In the genomic region with DNA sequence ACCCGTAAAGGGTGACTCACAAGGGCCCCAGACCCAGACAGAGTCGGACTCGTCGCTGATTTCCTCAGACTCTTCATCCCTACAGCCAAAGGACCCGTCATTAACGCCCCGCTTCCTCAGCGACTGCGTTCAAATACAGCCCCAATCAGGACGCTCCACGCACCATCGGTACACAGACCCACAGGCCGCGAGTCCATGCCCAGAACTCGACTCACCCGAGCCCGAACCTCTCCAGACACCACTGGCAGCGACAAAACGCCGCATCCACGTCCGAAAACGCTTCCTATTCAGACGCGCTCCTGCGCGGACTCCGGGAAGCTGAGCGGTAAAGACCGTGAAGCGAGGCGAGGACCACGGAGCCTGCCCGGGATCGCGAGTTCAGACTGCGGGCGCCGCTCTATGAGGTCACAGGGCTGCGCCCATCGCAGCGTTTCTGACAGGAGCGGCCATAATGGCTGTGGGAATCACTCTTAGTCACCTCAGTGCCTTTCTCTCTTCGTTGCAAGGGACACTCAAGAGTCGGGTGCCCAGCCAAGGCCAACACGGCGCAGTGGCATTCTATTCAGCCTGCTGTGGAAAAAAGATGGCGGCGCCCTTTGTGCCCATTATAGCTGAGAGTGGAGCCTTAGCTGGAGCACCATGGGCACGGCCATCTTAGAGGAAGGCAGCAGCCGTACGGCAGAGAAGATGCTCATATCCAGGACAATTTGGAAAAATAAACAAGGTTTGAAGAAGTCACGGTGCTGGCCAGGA, we compare ENCODE assay signal across 8 cellular contexts. TPM values are rescaled to one million over a fixed set of nuclear protein-coding genes. Genes with fewer than 3 reads are reported as not detected.
A peak's percentile ranks its signal among the peaks of the same experiment; 100 is the strongest.
DNase-seq lines count a peak whose midpoint lies in the region; TF ChIP-seq lines count a peak whose summit lies in the region.

TSS of gene ZNF614 (minus strand) at position 353 of the 753 bp plus-strand sequence. CDS start 2,634 bp downstream, outside the sequence.

- peaks cover 83% of the 10 kb centered on the region for H3K36me3 Mint-ChIP-seq in activated naive CD8-positive, alpha-beta T cell treated with anti-CD3 and anti-CD28 coated beads for 36 hours
- H3K36me3 Mint-ChIP-seq in glutamatergic neuron (ENCODE audit: unreplicated experiment): peaks cover 43% of the 10 kb centered on the region

- peaks cover 24% of the 10 kb centered on the region for H3K79me2 ChIP-seq in osteoblast (ENCODE audit: insufficient read depth, low read length)

- peak within 1 kb of the TSS; percentile 97 for H3K4me2 ChIP-seq in osteoblast (ENCODE audit: insufficient read depth, low read length)

- peak within 1 kb of the TSS; percentile 86 for H3K4me3 ChIP-seq in HEK293 (ENCODE audit: low read depth, low read length)
- H3K4me3 ChIP-seq in osteoblast (ENCODE audit: insufficient read depth, low read length): peak within 1 kb of the TSS; percentile 87
- H3K4me3 ChIP-seq in testis: peak within 1 kb of the TSS; percentile 58 to 79

- CTCF ChIA-PET in HEK293 (lab: Yijun Ruan, JAX): interaction anchor here (0.7 kb wide), 1 partner anchor 385 kb away, joined by 3 read pairs; no protein-coding TSS in a partner anchor

- intact Hi-C loops in testis (cut with DNase I; ENCODE audit: low total_unique reads): no loop called here

- H3K36me3 ChIP-seq in HEK293 (ENCODE audit: control insufficient read depth in 2 of 2, insufficient read depth in 1 of 2, low read length in 2 of 2) (peaks cover 20 to 41% of the 10 kb centered on the region in 2 experiments), osteoblast (ENCODE audit: insufficient read depth, low read length) (peaks cover 32% of the 10 kb centered on the region), testis (ENCODE audit: low read depth, missing control alignments) (peaks cover 5% of the 10 kb centered on the region)

- H3K9me3 ChIP-seq in HEK293 (ENCODE audit: control insufficient read depth, insufficient read depth, low read depth, low read length): no peaks in the 10 kb centered on the region; the same call in none of the 2 replicates
- H3K9me3 ChIP-seq in osteoblast (ENCODE audit: low read depth, low read length): peaks cover 8% of the 10 kb centered on the region
- H3K9me3 ChIP-seq in testis: no peaks in the 10 kb centered on the region

- WGBS in testis, 2 donors: 0 to 1% methylated on average over 32 to 51 of the region's 53 CpGs

- POLR2A ChIA-PET in HEK293 (lab: Yijun Ruan, JAX): interaction anchor here (1.0 to 1.7 kb wide), 4 partner anchors 10 to 161 kb away, joined by 4 to 8 read pairs (median 7); partner anchors contain the start of genes PPP2R1A, ZNF432 and ZNF615

- TF ChIP-seq POLR2A in testis (IDR thresholded peaks at IDR 0.05): no peak

- no peaks in the 10 kb centered on the region for H4K20me1 ChIP-seq in osteoblast (ENCODE audit: insufficient read depth, low read length)

- H3K4me1 Mint-ChIP-seq in activated naive CD8-positive, alpha-beta T cell treated with anti-CD3 and anti-CD28 coated beads for 36 hours: peaks cover 10% of the 10 kb centered on the region
- peaks cover 6% of the 10 kb centered on the region for H3K4me1 Mint-ChIP-seq in glutamatergic neuron (ENCODE audit: low read depth, unreplicated experiment)

- no peaks in the 10 kb centered on the region for H3K27me3 Mint-ChIP-seq in activated naive CD8-positive, alpha-beta T cell treated with anti-CD3 and anti-CD28 coated beads for 36 hours
- peaks cover 10% of the 10 kb centered on the region for H3K27me3 Mint-ChIP-seq in glutamatergic neuron (ENCODE audit: unreplicated experiment)

- DNase-seq in GM04504 (ENCODE audit: low read depth) (peak; percentile 75), NAMALWA (ENCODE audit: low spot score) (peak; percentile 92), SKM-1 (lab: John Stamatoyannopoulos, UW; ENCODE audit: unreplicated experiment) (peak; percentile 6), glutamatergic neuron (peak; percentile 93), osteoblast (ENCODE audit: insufficient read length, low spot score, missing footprints) (peak; percentile 95), testis (peak; percentile 94)
- DNase-seq in activated naive CD8-positive, alpha-beta T cell treated with anti-CD3 and anti-CD28 coated beads for 36 hours: peak; percentile 86

- H3K27ac Mint-ChIP-seq in activated naive CD8-positive, alpha-beta T cell treated with anti-CD3 and anti-CD28 coated beads for 36 hours: peak within 1 kb of the TSS; percentile 91
- H3K27ac Mint-ChIP-seq in glutamatergic neuron (ENCODE audit: unreplicated experiment): peak within 1 kb of the TSS; percentile 98

- H3K4me1 ChIP-seq in HEK293 (ENCODE audit: control insufficient read depth, insufficient read depth, low read length) (no peaks in the 10 kb centered on the region), osteoblast (ENCODE audit: insufficient read depth, low read length) (peaks cover 5% of the 10 kb centered on the region), testis (peaks cover 6% of the 10 kb centered on the region)

- no peak for TF ChIP-seq CTCF in HEK293 (tag by site-specific recombination; IDR thresholded peaks at IDR 0.05)
- no peak for TF ChIP-seq CTCF in glutamatergic neuron (IDR thresholded peaks at IDR 0.05; ENCODE audit: partially characterized antibody, unreplicated experiment)
- no peak for TF ChIP-seq CTCF in osteoblast (IDR thresholded peaks at IDR 0.05; ENCODE audit: extremely low read depth, low read depth, low read length)
- TF ChIP-seq CTCF in testis (IDR thresholded peaks at IDR 0.05): no peak

- peaks cover 48% of the 10 kb centered on the region for H3K9me3 Mint-ChIP-seq in activated naive CD8-positive, alpha-beta T cell treated with anti-CD3 and anti-CD28 coated beads for 36 hours
- H3K9me3 Mint-ChIP-seq in glutamatergic neuron (ENCODE audit: unreplicated experiment): peaks cover 8% of the 10 kb centered on the region

- peak within 1 kb of the TSS; percentile 97 for H2AFZ ChIP-seq in osteoblast (ENCODE audit: low read length)

- peak within 1 kb of the TSS; percentile 79 for H3K27ac ChIP-seq in HEK293 (ENCODE audit: extremely low read depth, low read depth, low read length)
- H3K27ac ChIP-seq in osteoblast (ENCODE audit: low read depth, low read length): peak within 1 kb of the TSS; percentile 94
- peak within 1 kb of the TSS; percentile 81 to 92 for H3K27ac ChIP-seq in testis

- H3K4me3 Mint-ChIP-seq in activated naive CD8-positive, alpha-beta T cell treated with anti-CD3 and anti-CD28 coated beads for 36 hours: peak within 1 kb of the TSS; percentile 95
- H3K4me3 Mint-ChIP-seq in glutamatergic neuron (ENCODE audit: unreplicated experiment): peak within 1 kb of the TSS; percentile 96

- H3K27me3 ChIP-seq in osteoblast (ENCODE audit: insufficient read depth, low read length) (no peaks in the 10 kb centered on the region), testis (no peaks in the 10 kb centered on the region)

TF ChIP-seq in HEK293, 187 proteins besides CTCF, POLR2A, EP300 and RAD21 (continues in another document):
- TF ChIP-seq ZNF391 (tag by site-specific recombination; IDR thresholded peaks at IDR 0.05; ENCODE audit: borderline replicate concordance, low read depth) (no peak), ZNF292 (tag by site-specific recombination; IDR thresholded peaks at IDR 0.05; ENCODE audit: borderline replicate concordance, low read depth) (no peak), ZNF157 (tag by site-specific recombination; IDR thresholded peaks at IDR 0.05) (no peak), ZNF548 (tag by site-specific recombination; IDR thresholded peaks at IDR 0.05) (no peak), ZNF692 (tag by site-specific recombination; IDR thresholded peaks at IDR 0.05) (0 out of 2 replicates have a peak, but pooled peaks have one; percentile 43), ZNF544 (tag by site-specific recombination; IDR thresholded peaks at IDR 0.05) (no peak), ZSCAN5A (tag by site-specific recombination; IDR thresholded peaks at IDR 0.05) (no peak), MEIS1 (CRISPR knock-in tag; IDR thresholded peaks at IDR 0.05; ENCODE audit: borderline replicate concordance) (no peak), ZNF433 (tag by site-specific recombination; IDR thresholded peaks at IDR 0.05; ENCODE audit: low read depth) (no peak), ZNF169 (tag by site-specific recombination; IDR thresholded peaks at IDR 0.05) (no peak), ZSCAN30 (tag by site-specific recombination; IDR thresholded peaks at IDR 0.05) (no peak), ZNF664 (tag by site-specific recombination; IDR thresholded peaks at IDR 0.05) (no peak), KLF16 (tag by site-specific recombination; IDR thresholded peaks at IDR 0.05) (no peak), TCF7L2 (IDR thresholded peaks at IDR 0.05; ENCODE audit: borderline replicate concordance, low read depth, low read length) (peak; percentile 83; the same call in 1 of the 2 replicates), ZNF132 (tag by site-specific recombination; IDR thresholded peaks at IDR 0.05; ENCODE audit: borderline replicate concordance) (no peak), OVOL3 (tag by site-specific recombination; IDR thresholded peaks at IDR 0.05) (no peak), GLI2 (tag by site-specific recombination; IDR thresholded peaks at IDR 0.05; ENCODE audit: borderline replicate concordance, low read depth) (no peak)

RNA-seq across cellular contexts. Expression of gene ZNF614, which starts in this region (rescaled TPM):
- 10 to 100 TPM; 15.4 to 17.4 TPM for total RNA-seq in activated naive CD8-positive, alpha-beta T cell treated with anti-CD3 and anti-CD28 coated beads for 36 hours
- total RNA-seq in glutamatergic neuron (ENCODE audit: unreplicated experiment): 7.1 TPM
- 9.1 and 9.4 TPM in 2 replicates for total RNA-seq in osteoblast
- 10 to 100 TPM; 13.2 to 13.9 TPM for total RNA-seq in testis
- polyA plus RNA-seq in testis (ENCODE audit: insufficient read depth, low read depth, low replicate concordance): 8.6 TPM

Comparison
In these comparisons a context has a peak if more than half of its experiments do, and no peak if none do; other contexts are left out.
1. Peak in every context shown above with its lines: DNase-seq, H3K4me3 ChIP-seq and H3K27ac ChIP-seq.
2. DNase-seq: peak in every context shown above with its lines; median percentile 95 in osteoblast; 94 in testis; 93 in glutamatergic neuron; 92 in NAMALWA; 86 in activated naive CD8-positive, alpha-beta T cell treated with anti-CD3 and anti-CD28 coated beads for 36 hours; 75 in GM04504; 6 in SKM-1.